ENCODE assay signal across 1 cellular context in the genomic region with DNA sequence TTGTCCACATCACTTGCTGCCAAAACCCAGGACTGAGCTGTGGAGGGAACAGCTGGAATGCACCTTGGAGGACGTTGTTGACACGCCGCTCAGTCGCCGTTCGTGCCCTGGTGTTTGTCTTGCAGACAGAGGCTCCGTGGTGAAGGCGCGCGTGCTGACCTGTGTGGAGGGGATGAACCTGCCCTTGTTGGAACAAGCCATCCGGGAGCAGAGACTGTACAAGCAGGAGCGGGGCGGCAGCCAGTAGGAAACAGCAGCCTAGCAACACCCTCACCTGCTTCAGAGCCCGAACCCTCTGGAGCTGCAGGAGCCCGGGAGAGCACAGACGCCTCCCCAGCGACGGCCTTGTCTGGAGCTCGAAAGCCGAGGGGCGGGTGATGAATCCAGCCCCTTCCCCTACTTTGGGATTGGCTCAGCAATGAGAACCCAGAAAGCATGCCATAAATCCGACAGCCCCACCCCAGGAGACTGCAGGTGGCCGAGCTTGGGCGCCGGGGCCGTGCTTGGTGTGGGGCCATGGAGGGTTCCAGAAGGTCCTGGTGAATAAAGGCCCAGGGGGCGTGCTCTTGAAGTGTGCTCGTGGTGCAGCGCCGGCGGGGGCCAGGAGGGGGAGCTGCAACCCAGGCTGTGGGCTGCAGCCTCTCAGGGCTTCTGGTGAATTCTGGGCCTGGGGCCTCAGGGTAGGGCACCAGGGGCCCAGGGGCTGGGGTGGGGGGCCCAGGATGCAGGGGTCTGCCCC.
A peak's percentile ranks its signal among the peaks of the same experiment; 100 is the strongest.
TF ChIP-seq lines count a peak whose summit lies in the region.

No MANE protein-coding gene starts in this region.

TF ChIP-seq in HepG2, 621 proteins besides CTCF, POLR2A, EP300 and RAD21 (continued from another document and continues in another):
- TF ChIP-seq, protein P1, sequence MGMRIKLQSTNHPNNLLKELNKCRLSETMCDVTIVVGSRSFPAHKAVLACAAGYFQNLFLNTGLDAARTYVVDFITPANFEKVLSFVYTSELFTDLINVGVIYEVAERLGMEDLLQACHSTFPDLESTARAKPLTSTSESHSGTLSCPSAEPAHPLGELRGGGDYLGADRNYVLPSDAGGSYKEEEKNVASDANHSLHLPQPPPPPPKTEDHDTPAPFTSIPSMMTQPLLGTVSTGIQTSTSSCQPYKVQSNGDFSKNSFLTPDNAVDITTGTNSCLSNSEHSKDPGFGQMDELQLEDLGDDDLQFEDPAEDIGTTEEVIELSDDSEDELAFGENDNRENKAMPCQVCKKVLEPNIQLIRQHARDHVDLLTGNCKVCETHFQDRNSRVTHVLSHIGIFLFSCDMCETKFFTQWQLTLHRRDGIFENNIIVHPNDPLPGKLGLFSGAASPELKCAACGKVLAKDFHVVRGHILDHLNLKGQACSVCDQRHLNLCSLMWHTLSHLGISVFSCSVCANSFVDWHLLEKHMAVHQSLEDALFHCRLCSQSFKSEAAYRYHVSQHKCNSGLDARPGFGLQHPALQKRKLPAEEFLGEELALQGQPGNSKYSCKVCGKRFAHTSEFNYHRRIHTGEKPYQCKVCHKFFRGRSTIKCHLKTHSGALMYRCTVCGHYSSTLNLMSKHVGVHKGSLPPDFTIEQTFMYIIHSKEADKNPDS (CRISPR knock-in tag; IDR thresholded peaks at IDR 0.05) = 0 out of 2 replicates have a peak, but pooled peaks have one; percentile 72
- TF ChIP-seq ONECUT2 (CRISPR knock-in tag; IDR thresholded peaks at IDR 0.05) (no peak), ZNF775 (CRISPR knock-in tag; IDR thresholded peaks at IDR 0.05; ENCODE audit: borderline replicate concordance) (no peak), ZNF543 (CRISPR knock-in tag; IDR thresholded peaks at IDR 0.05) (no peak), ERF (CRISPR knock-in tag; IDR thresholded peaks at IDR 0.05) (0 out of 2 replicates have a peak, but pooled peaks have one; percentile 39), SRSF9 (IDR thresholded peaks at IDR 0.05; ENCODE audit: borderline replicate concordance, insufficient read depth, low read depth, low read length, poor library complexity, severe bottlenecking) (no peak), RAD51 (IDR thresholded peaks at IDR 0.05; ENCODE audit: borderline replicate concordance) (no peak), ZNF468 (CRISPR knock-in tag; IDR thresholded peaks at IDR 0.05) (no peak; the same call in 1 of the 2 replicates), YEATS2 (CRISPR knock-in tag; IDR thresholded peaks at IDR 0.05; ENCODE audit: borderline replicate concordance) (no peak; the same call in 1 of the 2 replicates), ZKSCAN1 (IDR thresholded peaks at IDR 0.05; ENCODE audit: low read length) (no peak), FOXA3 (CRISPR knock-in tag; IDR thresholded peaks at IDR 0.05) (peak; percentile 76), ZNF367 (CRISPR knock-in tag; IDR thresholded peaks at IDR 0.05; ENCODE audit: borderline replicate concordance) (no peak), ZNF205 (CRISPR knock-in tag; IDR thresholded peaks at IDR 0.05) (0 out of 2 replicates have a peak, but pooled peaks have one; percentile 48), EZH2 (conservative IDR thresholded peaks at IDR 0.05; ENCODE audit: low read depth, low read length) (no peak), EHMT2 (IDR thresholded peaks at IDR 0.05; ENCODE audit: borderline replicate concordance, low read depth, low read length) (no peak), FOXP1 (IDR thresholded peaks at IDR 0.05) (no peak), FOXP1 (CRISPR knock-in tag; IDR thresholded peaks at IDR 0.05) (peak; percentile 47; the same call in 1 of the 2 replicates), GPN1 (CRISPR knock-in tag; IDR thresholded peaks at IDR 0.05; ENCODE audit: borderline replicate concordance) (no peak), YEATS4 (CRISPR knock-in tag; IDR thresholded peaks at IDR 0.05; ENCODE audit: borderline replicate concordance) (no peak; the same call in 1 of the 2 replicates), KDM3A (CRISPR knock-in tag; IDR thresholded peaks at IDR 0.05; ENCODE audit: low read depth) (no peak), ZNF891 (CRISPR knock-in tag; IDR thresholded peaks at IDR 0.05) (peak; percentile 58), ZZZ3 (CRISPR knock-in tag; IDR thresholded peaks at IDR 0.05; ENCODE audit: borderline replicate concordance) (no peak), SRF (IDR thresholded peaks at IDR 0.05; ENCODE audit: low read depth, low read length) (no peak), ZBTB21 (CRISPR knock-in tag; IDR thresholded peaks at IDR 0.05) (no peak), WIZ (CRISPR knock-in tag; IDR thresholded peaks at IDR 0.05) (0 out of 2 replicates have a peak, but pooled peaks have one; percentile 19)
- TF ChIP-seq, protein P2, sequence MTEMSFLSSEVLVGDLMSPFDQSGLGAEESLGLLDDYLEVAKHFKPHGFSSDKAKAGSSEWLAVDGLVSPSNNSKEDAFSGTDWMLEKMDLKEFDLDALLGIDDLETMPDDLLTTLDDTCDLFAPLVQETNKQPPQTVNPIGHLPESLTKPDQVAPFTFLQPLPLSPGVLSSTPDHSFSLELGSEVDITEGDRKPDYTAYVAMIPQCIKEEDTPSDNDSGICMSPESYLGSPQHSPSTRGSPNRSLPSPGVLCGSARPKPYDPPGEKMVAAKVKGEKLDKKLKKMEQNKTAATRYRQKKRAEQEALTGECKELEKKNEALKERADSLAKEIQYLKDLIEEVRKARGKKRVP (CRISPR knock-in tag; IDR thresholded peaks at IDR 0.05) = no peak
- TF ChIP-seq, protein P3, sequence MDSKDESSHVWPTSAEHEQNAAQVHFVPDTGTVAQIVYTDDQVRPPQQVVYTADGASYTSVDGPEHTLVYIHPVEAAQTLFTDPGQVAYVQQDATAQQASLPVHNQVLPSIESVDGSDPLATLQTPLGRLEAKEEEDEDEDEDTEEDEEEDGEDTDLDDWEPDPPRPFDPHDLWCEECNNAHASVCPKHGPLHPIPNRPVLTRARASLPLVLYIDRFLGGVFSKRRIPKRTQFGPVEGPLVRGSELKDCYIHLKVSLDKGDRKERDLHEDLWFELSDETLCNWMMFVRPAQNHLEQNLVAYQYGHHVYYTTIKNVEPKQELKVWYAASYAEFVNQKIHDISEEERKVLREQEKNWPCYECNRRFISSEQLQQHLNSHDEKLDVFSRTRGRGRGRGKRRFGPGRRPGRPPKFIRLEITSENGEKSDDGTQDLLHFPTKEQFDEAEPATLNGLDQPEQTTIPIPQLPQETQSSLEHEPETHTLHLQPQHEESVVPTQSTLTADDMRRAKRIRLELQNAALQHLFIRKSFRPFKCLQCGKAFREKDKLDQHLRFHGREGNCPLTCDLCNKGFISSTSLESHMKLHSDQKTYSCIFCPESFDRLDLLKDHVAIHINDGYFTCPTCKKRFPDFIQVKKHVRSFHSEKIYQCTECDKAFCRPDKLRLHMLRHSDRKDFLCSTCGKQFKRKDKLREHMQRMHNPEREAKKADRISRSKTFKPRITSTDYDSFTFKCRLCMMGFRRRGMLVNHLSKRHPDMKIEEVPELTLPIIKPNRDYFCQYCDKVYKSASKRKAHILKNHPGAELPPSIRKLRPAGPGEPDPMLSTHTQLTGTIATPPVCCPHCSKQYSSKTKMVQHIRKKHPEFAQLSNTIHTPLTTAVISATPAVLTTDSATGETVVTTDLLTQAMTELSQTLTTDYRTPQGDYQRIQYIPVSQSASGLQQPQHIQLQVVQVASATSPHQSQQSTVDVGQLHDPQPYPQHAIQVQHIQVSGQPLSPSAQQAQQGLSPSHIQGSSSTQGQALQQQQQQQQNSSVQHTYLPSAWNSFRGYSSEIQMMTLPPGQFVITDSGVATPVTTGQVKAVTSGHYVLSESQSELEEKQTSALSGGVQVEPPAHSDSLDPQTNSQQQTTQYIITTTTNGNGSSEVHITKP (CRISPR knock-in tag; IDR thresholded peaks at IDR 0.05; ENCODE audit: low read depth) = 0 out of 2 replicates have a peak, but pooled peaks have one; percentile 51
- TF ChIP-seq, protein P4, sequence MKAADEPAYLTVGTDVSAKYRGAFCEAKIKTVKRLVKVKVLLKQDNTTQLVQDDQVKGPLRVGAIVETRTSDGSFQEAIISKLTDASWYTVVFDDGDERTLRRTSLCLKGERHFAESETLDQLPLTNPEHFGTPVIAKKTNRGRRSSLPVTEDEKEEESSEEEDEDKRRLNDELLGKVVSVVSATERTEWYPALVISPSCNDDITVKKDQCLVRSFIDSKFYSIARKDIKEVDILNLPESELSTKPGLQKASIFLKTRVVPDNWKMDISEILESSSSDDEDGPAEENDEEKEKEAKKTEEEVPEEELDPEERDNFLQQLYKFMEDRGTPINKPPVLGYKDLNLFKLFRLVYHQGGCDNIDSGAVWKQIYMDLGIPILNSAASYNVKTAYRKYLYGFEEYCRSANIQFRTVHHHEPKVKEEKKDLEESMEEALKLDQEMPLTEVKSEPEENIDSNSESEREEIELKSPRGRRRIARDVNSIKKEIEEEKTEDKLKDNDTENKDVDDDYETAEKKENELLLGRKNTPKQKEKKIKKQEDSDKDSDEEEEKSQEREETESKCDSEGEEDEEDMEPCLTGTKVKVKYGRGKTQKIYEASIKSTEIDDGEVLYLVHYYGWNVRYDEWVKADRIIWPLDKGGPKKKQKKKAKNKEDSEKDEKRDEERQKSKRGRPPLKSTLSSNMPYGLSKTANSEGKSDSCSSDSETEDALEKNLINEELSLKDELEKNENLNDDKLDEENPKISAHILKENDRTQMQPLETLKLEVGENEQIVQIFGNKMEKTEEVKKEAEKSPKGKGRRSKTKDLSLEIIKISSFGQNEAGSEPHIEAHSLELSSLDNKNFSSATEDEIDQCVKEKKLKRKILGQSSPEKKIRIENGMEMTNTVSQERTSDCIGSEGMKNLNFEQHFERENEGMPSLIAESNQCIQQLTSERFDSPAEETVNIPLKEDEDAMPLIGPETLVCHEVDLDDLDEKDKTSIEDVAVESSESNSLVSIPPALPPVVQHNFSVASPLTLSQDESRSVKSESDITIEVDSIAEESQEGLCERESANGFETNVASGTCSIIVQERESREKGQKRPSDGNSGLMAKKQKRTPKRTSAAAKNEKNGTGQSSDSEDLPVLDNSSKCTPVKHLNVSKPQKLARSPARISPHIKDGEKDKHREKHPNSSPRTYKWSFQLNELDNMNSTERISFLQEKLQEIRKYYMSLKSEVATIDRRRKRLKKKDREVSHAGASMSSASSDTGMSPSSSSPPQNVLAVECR (CRISPR knock-in tag; IDR thresholded peaks at IDR 0.05; ENCODE audit: borderline replicate concordance) = peak; percentile 71
- TF ChIP-seq, protein P5, sequence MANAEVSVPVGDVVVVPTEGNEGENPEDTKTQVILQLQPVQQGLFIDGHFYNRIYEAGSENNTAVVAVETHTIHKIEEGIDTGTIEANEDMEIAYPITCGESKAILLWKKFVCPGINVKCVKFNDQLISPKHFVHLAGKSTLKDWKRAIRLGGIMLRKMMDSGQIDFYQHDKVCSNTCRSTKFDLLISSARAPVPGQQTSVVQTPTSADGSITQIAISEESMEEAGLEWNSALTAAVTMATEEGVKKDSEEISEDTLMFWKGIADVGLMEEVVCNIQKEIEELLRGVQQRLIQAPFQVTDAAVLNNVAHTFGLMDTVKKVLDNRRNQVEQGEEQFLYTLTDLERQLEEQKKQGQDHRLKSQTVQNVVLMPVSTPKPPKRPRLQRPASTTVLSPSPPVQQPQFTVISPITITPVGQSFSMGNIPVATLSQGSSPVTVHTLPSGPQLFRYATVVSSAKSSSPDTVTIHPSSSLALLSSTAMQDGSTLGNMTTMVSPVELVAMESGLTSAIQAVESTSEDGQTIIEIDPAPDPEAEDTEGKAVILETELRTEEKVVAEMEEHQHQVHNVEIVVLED (CRISPR knock-in tag; IDR thresholded peaks at IDR 0.05; ENCODE audit: borderline replicate concordance) = peak; percentile 44; the same call in 1 of the 2 replicates
- TF ChIP-seq, protein P6, sequence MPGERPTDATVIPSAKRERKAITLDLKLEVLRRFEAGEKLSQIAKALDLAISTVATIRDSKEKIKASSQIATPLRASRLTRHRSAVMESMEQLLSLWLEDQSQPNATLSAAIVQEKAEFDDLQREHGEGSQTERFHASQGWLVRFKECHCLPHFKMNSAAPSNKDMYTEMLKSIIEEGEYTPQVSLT (CRISPR knock-in tag; IDR thresholded peaks at IDR 0.05; ENCODE audit: borderline replicate concordance, low read depth) = no peak
- TF ChIP-seq, protein P7, sequence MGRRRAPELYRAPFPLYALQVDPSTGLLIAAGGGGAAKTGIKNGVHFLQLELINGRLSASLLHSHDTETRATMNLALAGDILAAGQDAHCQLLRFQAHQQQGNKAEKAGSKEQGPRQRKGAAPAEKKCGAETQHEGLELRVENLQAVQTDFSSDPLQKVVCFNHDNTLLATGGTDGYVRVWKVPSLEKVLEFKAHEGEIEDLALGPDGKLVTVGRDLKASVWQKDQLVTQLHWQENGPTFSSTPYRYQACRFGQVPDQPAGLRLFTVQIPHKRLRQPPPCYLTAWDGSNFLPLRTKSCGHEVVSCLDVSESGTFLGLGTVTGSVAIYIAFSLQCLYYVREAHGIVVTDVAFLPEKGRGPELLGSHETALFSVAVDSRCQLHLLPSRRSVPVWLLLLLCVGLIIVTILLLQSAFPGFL (CRISPR knock-in tag; IDR thresholded peaks at IDR 0.05) = no peak
- TF ChIP-seq, protein P8, sequence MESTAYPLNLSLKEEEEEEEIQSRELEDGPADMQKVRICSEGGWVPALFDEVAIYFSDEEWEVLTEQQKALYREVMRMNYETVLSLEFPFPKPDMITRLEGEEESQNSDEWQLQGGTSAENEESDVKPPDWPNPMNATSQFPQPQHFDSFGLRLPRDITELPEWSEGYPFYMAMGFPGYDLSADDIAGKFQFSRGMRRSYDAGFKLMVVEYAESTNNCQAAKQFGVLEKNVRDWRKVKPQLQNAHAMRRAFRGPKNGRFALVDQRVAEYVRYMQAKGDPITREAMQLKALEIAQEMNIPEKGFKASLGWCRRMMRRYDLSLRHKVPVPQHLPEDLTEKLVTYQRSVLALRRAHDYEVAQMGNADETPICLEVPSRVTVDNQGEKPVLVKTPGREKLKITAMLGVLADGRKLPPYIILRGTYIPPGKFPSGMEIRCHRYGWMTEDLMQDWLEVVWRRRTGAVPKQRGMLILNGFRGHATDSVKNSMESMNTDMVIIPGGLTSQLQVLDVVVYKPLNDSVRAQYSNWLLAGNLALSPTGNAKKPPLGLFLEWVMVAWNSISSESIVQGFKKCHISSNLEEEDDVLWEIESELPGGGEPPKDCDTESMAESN (CRISPR knock-in tag; conservative IDR thresholded peaks at IDR 0.05) = 0 out of 2 replicates have a peak, but pooled peaks have one; percentile 27
- TF ChIP-seq, protein P9, sequence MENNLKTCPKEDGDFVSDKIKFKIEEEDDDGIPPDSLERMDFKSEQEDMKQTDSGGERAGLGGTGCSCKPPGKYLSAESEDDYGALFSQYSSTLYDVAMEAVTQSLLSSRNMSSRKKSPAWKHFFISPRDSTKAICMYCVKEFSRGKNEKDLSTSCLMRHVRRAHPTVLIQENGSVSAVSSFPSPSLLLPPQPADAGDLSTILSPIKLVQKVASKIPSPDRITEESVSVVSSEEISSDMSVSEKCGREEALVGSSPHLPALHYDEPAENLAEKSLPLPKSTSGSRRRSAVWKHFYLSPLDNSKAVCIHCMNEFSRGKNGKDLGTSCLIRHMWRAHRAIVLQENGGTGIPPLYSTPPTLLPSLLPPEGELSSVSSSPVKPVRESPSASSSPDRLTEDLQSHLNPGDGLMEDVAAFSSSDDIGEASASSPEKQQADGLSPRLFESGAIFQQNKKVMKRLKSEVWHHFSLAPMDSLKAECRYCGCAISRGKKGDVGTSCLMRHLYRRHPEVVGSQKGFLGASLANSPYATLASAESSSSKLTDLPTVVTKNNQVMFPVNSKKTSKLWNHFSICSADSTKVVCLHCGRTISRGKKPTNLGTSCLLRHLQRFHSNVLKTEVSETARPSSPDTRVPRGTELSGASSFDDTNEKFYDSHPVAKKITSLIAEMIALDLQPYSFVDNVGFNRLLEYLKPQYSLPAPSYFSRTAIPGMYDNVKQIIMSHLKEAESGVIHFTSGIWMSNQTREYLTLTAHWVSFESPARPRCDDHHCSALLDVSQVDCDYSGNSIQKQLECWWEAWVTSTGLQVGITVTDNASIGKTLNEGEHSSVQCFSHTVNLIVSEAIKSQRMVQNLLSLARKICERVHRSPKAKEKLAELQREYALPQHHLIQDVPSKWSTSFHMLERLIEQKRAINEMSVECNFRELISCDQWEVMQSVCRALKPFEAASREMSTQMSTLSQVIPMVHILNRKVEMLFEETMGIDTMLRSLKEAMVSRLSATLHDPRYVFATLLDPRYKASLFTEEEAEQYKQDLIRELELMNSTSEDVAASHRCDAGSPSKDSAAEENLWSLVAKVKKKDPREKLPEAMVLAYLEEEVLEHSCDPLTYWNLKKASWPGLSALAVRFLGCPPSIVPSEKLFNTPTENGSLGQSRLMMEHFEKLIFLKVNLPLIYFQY (CRISPR knock-in tag; IDR thresholded peaks at IDR 0.05; ENCODE audit: borderline replicate concordance) = no peak
